ENCODE assay signal across 8 cellular contexts in genomic region chr12:15688202-15688736, GRCh38.
DNase-seq lines count a peak whose midpoint lies in the region; ATAC-seq, FAIRE-seq and TF ChIP-seq lines count a peak whose summit lies in the region.

No MANE protein-coding gene starts in this region.

- no peak for TF ChIP-seq RAD21 in A549 (conservative IDR thresholded peaks at IDR 0.05 in 1 of 2, IDR thresholded peaks at IDR 0.05 in 1 of 2)

- peaks cover 2% of the 10 kb centered on the region for H3K36me3 Mint-ChIP-seq in astrocyte (ENCODE audit: low read depth, unreplicated experiment)

- peaks cover 29% of the 10 kb centered on the region for H3K4me1 Mint-ChIP-seq in astrocyte (ENCODE audit: low read depth, unreplicated experiment)

- peak overlapping the region; percentile 55 for H3K4me3 Mint-ChIP-seq in astrocyte (ENCODE audit: unreplicated experiment)

- H3K27me3 Mint-ChIP-seq in astrocyte (ENCODE audit: low read depth, unreplicated experiment): no peaks in the 10 kb centered on the region

- CTCF ChIA-PET in A549 (lab: Yijun Ruan, JAX): interaction anchor here (1.0 kb wide), 1 partner anchor 28 kb away, joined by 3 read pairs; no protein-coding TSS in a partner anchor

- peak in 1 of 2 experiments; percentile 84; a peak in 3 of 6 replicates for ATAC-seq in A549
- peak; percentile 66 for ATAC-seq in HG03025 (IDR thresholded peaks at IDR 0.05; ENCODE audit: low FRiP score, unreplicated experiment)
- no peak for ATAC-seq in lung (ENCODE audit: insufficient read depth, low FRiP score)
- no peak for ATAC-seq in GM18861 (IDR thresholded peaks at IDR 0.05; ENCODE audit: unreplicated experiment)
- ATAC-seq in omental fat pad (ENCODE audit: low FRiP score): no peak

- H3K9ac ChIP-seq in astrocyte (ENCODE audit: low read length): peak overlapping the region; percentile 67

- H3K9me3 Mint-ChIP-seq in astrocyte (ENCODE audit: unreplicated experiment): no peaks in the 10 kb centered on the region

- peaks cover 89% of the 10 kb centered on the region for H3K79me2 ChIP-seq in astrocyte (ENCODE audit: insufficient read depth, low read length)

- WGBS in A549 (ENCODE audit: missing lambda C conversion rate): 63% methylated on average over 8 of the region's 8 CpGs
- 81 to 85% methylated on average over 8 of the region's 8 CpGs for WGBS in lung, 2 donors

- no peak overlapping the region for H3K4me3 ChIP-seq in A549
- peak overlapping the region; percentile 34 for H3K4me3 ChIP-seq in astrocyte (ENCODE audit: insufficient read depth, low read depth, low read length)
- no peak overlapping the region for H3K4me3 ChIP-seq in lung

- H3K36me3 ChIP-seq in astrocyte (ENCODE audit: insufficient read depth, low read length) (no peaks in the 10 kb centered on the region), lung (ENCODE audit: control insufficient read depth in 2 of 2, insufficient read depth in 2 of 2, low read length in 2 of 2) (no peaks in the 10 kb centered on the region)

- POLR2A ChIA-PET in A549 (lab: Yijun Ruan, JAX): no interaction called here

- H4K20me1 ChIP-seq in astrocyte (ENCODE audit: insufficient read depth, low read length): no peaks in the 10 kb centered on the region

- TF ChIP-seq EP300 in A549 (IDR thresholded peaks at IDR 0.05): no peak

- peak overlapping the region; percentile 90 for H3K27ac Mint-ChIP-seq in astrocyte (ENCODE audit: unreplicated experiment)

- peak; percentile 39 for TF ChIP-seq POLR2A in A549 (IDR thresholded peaks at IDR 0.05; ENCODE audit: low read length)

- TF ChIP-seq CTCF in A549 (IDR thresholded peaks at IDR 0.05) (no peak), astrocyte (IDR thresholded peaks at IDR 0.05; ENCODE audit: insufficient read depth, low read depth, low read length) (no peak), lung (IDR thresholded peaks at IDR 0.05; ENCODE audit: control extremely low read depth, extremely low read depth) (no peak), omental fat pad (IDR thresholded peaks at IDR 0.05) (no peak)

- H3K27me3 ChIP-seq in astrocyte (ENCODE audit: insufficient read depth, low read length) (no peaks in the 10 kb centered on the region), lung (ENCODE audit: control insufficient read depth, insufficient read depth) (no peaks in the 10 kb centered on the region)

- H3K4me2 ChIP-seq in A549 (peak overlapping the region; percentile 74), astrocyte (ENCODE audit: low read length) (peak overlapping the region; percentile 80)

- H3K4me1 ChIP-seq in A549 (peaks cover 62% of the 10 kb centered on the region), astrocyte (ENCODE audit: insufficient read depth, low read length) (peaks cover 20% of the 10 kb centered on the region), lung (ENCODE audit: control insufficient read depth in 2 of 2, insufficient read depth in 2 of 2, low read length in 2 of 2) (peaks cover 6 to 7% of the 10 kb centered on the region in 2 donors)

- FAIRE-seq in A549 (lab: Jason Lieb, UNC): no peak
- peak; percentile 62 for FAIRE-seq in astrocyte (lab: Jason Lieb, UNC)

- H3K9me3 ChIP-seq in A549 (no peaks in the 10 kb centered on the region), astrocyte (ENCODE audit: insufficient read depth, low read depth, low read length) (no peaks in the 10 kb centered on the region), lung (ENCODE audit: control insufficient read depth in 2 of 2, insufficient read depth in 1 of 2, low read length in 1 of 2) (no peaks in the 10 kb centered on the region)

- peak in 1 of 2 experiments; percentile 76 for DNase-seq in A549 (ENCODE audit: low read depth in 1 of 2, low spot score in 1 of 2)
- DNase-seq in astrocyte (ENCODE audit: low read depth): no peak
- DNase-seq in lung (ENCODE audit: low spot score): peak; percentile 36
- no peak for DNase-seq in omental fat pad (ENCODE audit: low spot score)
- DNase-seq in HPDE6-E6E7 (ENCODE audit: extremely low spot score): no peak
- DNase-seq in RPMI8226: no peak

- H3K27ac ChIP-seq in A549 (peak overlapping the region; percentile 54 to 70), astrocyte (ENCODE audit: low read depth, low read length) (peak overlapping the region; percentile 66), lung (ENCODE audit: low read depth in 1 of 2, low read length in 1 of 2) (peak overlapping the region; percentile 62 to 78)

- no peak overlapping the region for H2AFZ ChIP-seq in astrocyte (ENCODE audit: low read depth, low read length)

TF ChIP-seq in A549, 52 proteins besides CTCF, POLR2A, EP300 and RAD21:
- TF ChIP-seq CBX8 (IDR thresholded peaks at IDR 0.05) (no peak), PHF8 (IDR thresholded peaks at IDR 0.05; ENCODE audit: borderline replicate concordance, low read depth) (no peak), EHF (CRISPR knock-in tag; IDR thresholded peaks at IDR 0.05) (no peak), HDAC2 (IDR thresholded peaks at IDR 0.05) (no peak), FOSL2 (IDR thresholded peaks at IDR 0.05) (no peak), FOSL2 (CRISPR knock-in tag; IDR thresholded peaks at IDR 0.05) (no peak), HOXB13 (CRISPR knock-in tag; IDR thresholded peaks at IDR 0.05; ENCODE audit: low read depth) (no peak)
